Comparison of ENCODE assay signal across 8 cellular contexts in genomic region chr22:17777005-17777716, GRCh38. TPM values are rescaled to one million over a fixed set of nuclear protein-coding genes. Genes with fewer than 3 reads are reported as not detected.
DNase-seq lines count a peak whose midpoint lies in the region; ATAC-seq and TF ChIP-seq lines count a peak whose summit lies in the region.
"Had no signal": no experiment of that assay in that cellular context is flagged by ENCODE, and none has a peak within 500 bp of the region (broad histone marks: within the 10 kb centered on the region; RNA-seq: fewer than 3 reads in every experiment).

No MANE protein-coding gene starts in this region.

- peaks cover 87% of the 10 kb centered on the region for H3K4me1 Mint-ChIP-seq in activated naive CD4-positive, alpha-beta T cell treated with anti-CD3 and anti-CD28 coated beads, Interleukin-2, amount 10 ng/mL, durations not matched to agents 7 days and 5 days
- H3K4me1 Mint-ChIP-seq in nephron progenitor cell = peaks cover 71% of the 10 kb centered on the region

- H2AFZ ChIP-seq in GM23248 = no peak overlapping the region

- H3K4me2 ChIP-seq in GM23248 (ENCODE audit: unreplicated experiment) = no peak overlapping the region

- ATAC-seq in GM21576 (IDR thresholded peaks at IDR 0.05; ENCODE audit: unreplicated experiment) = peak; percentile 26
- ATAC-seq in GM19455 (IDR thresholded peaks at IDR 0.05; ENCODE audit: unreplicated experiment) = no peak
- no peak for ATAC-seq in HG03025 (IDR thresholded peaks at IDR 0.05; ENCODE audit: low FRiP score, unreplicated experiment)

- H3K9ac ChIP-seq in GM23248 = no peak overlapping the region

- H3K4me1 ChIP-seq in GM23248 (ENCODE audit: insufficient read depth) = peaks cover 19% of the 10 kb centered on the region

- no peaks in the 10 kb centered on the region for H3K36me3 ChIP-seq in GM23248 (ENCODE audit: low read depth)

- CTCF ChIA-PET in activated naive CD4-positive, alpha-beta T cell treated with anti-CD3 and anti-CD28 coated beads, Interleukin-2, amount 10 ng/mL, durations not matched to agents 7 days and 5 days (lab: Charles Lee) = interaction anchor here (0.9 to 1.2 kb wide), 2 partner anchors 8 to 9 kb away, joined by 3 read pairs; no protein-coding TSS in a partner anchor

- H3K9me3 Mint-ChIP-seq in activated naive CD4-positive, alpha-beta T cell treated with anti-CD3 and anti-CD28 coated beads, Interleukin-2, amount 10 ng/mL, durations not matched to agents 7 days and 5 days = no peaks in the 10 kb centered on the region
- H3K9me3 Mint-ChIP-seq in nephron progenitor cell = peaks cover 8% of the 10 kb centered on the region

- in situ Hi-C loops in GM23248 (cut with MboI) = no loop called here

- WGBS in GM23248 (ENCODE audit: low coverage in 1 of 2, low lambda C conversion rate in 2 of 2, missing lambda C conversion rate in 2 of 2), 2 experiments = 81 to 84% methylated on average over 20 to 27 of the region's 27 CpGs

- H3F3A ChIP-seq in GM23248 (ENCODE audit: insufficient read depth) = no peaks in the 10 kb centered on the region

- DNase-seq in SIG-M5 treated with dmso at 0.1 percent for 504 hours (lab: John Stamatoyannopoulos, UW; ENCODE audit: unreplicated experiment) (peak; percentile 81), nephron progenitor cell (no peak), GM23248 (no peak)
- peak; percentile 85 for DNase-seq in activated naive CD4-positive, alpha-beta T cell treated with anti-CD3 and anti-CD28 coated beads, Interleukin-2, amount 10 ng/mL, durations not matched to agents 7 days and 5 days

- H3K4me3 ChIP-seq in GM23248 = no peak overlapping the region
- H3K4me3 ChIP-seq: SK-N-MC had no signal

- H3K27me3 Mint-ChIP-seq in activated naive CD4-positive, alpha-beta T cell treated with anti-CD3 and anti-CD28 coated beads, Interleukin-2, amount 10 ng/mL, durations not matched to agents 7 days and 5 days = peaks cover 11% of the 10 kb centered on the region
- no peaks in the 10 kb centered on the region for H3K27me3 Mint-ChIP-seq in nephron progenitor cell (ENCODE audit: low read depth, poor library complexity)

- TF ChIP-seq CTCF in nephron progenitor cell (IDR thresholded peaks at IDR 0.05) = no peak

- no peak overlapping the region for H3K27ac ChIP-seq in GM23248
- H3K27ac ChIP-seq: SK-N-MC had no signal

- H3K9me2 ChIP-seq in GM23248 (ENCODE audit: insufficient read depth) = no peaks in the 10 kb centered on the region

- no peaks in the 10 kb centered on the region for H3K9me3 ChIP-seq in GM23248 (ENCODE audit: low read depth)

- H3K36me3 Mint-ChIP-seq in activated naive CD4-positive, alpha-beta T cell treated with anti-CD3 and anti-CD28 coated beads, Interleukin-2, amount 10 ng/mL, durations not matched to agents 7 days and 5 days = peaks cover 29% of the 10 kb centered on the region
- H3K36me3 Mint-ChIP-seq in nephron progenitor cell (ENCODE audit: low read depth) = no peaks in the 10 kb centered on the region

- peak overlapping the region; percentile 98 for H3K27ac Mint-ChIP-seq in activated naive CD4-positive, alpha-beta T cell treated with anti-CD3 and anti-CD28 coated beads, Interleukin-2, amount 10 ng/mL, durations not matched to agents 7 days and 5 days
- peak overlapping the region; percentile 95 for H3K27ac Mint-ChIP-seq in nephron progenitor cell

- peaks cover 12% of the 10 kb centered on the region for H3K79me2 ChIP-seq in GM23248 (ENCODE audit: insufficient read depth)

- no peaks in the 10 kb centered on the region for H4K20me1 ChIP-seq in GM23248 (ENCODE audit: insufficient read depth)

- peak overlapping the region; percentile 90 for H3K4me3 Mint-ChIP-seq in activated naive CD4-positive, alpha-beta T cell treated with anti-CD3 and anti-CD28 coated beads, Interleukin-2, amount 10 ng/mL, durations not matched to agents 7 days and 5 days
- no peak overlapping the region for H3K4me3 Mint-ChIP-seq in nephron progenitor cell

- H3K27me3 ChIP-seq in GM23248 (replicated peaks; ENCODE audit: insufficient read depth) = no peaks in the 10 kb centered on the region

RNA-seq across cellular contexts. Expression of gene BID, which starts 2.9 kb away (rescaled TPM):
- 33.8 and 70.7 TPM in 2 replicates for total RNA-seq in GM23248 (2014; rRNA removed; shearing (Covaris generic))
- polyA plus RNA-seq in GM23248 (2016; fragmentation: Nextera tagmentation; extraction: Ambion mirVana) = 64.6 and 67.6 TPM in 2 replicates

Comparison
In these comparisons a context has a peak if more than half of its experiments do, and no peak if none do; other contexts are left out.
1. DNase-seq: peak in SIG-M5 treated with dmso at 0.1 percent for 504 hours (single experiment) and activated naive CD4-positive, alpha-beta T cell treated with anti-CD3 and anti-CD28 coated beads, Interleukin-2, amount 10 ng/mL, durations not matched to agents 7 days and 5 days (single experiment); none in nephron progenitor cell (single experiment) and GM23248 (single experiment).